In the genomic region with DNA sequence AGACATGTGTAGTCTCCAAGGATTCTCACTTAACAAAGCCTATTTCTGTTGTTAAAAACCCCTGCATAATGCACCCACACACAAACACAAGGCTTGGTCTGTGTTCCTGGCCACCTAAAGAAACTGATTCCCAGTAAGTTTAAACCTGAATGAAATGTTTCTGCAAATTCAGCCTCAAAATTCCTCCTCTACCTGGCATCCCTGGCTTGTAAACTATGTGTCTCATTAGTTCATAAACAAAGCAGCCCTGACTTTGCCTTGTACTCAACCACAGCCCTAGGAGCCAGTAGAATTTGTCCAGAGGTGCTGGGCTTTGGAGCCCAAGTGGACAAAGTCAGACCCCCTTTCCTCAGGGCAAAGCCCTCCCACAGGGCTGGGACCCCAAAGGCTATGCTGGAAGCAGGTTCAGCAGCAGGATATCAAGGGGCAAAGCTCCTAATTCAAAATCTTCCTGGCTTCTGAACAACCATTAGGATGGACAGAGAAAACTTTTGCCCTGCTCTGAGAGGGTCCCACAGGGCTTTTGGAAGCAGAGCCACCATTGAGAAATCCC, we compare ENCODE assay signal across 32 cellular contexts. TPM values are rescaled to one million over a fixed set of nuclear protein-coding genes. Genes with fewer than 3 reads are reported as not detected.
"Had no signal": no experiment of that assay in that cellular context is flagged by ENCODE, and none has a peak within 500 bp of the region (broad histone marks: within the 10 kb centered on the region; RNA-seq: fewer than 3 reads in every experiment).

No MANE protein-coding gene starts in this region.

- H3K9me3 ChIP-seq: Peyer's patch had no signal

- H3K27ac ChIP-seq: brain microvascular endothelial cell, Peyer's patch had no signal

- DNase-seq: activated CD4-positive, alpha-beta T cell treated with anti-CD3 and anti-CD28 coated beads, Interleukin-2, amount 10 ng/mL, durations not matched to agents 24 days and 14 days; activated CD4-positive, alpha-beta T cell treated with anti-CD3 and anti-CD28 coated beads, Interleukin-2, amount 50 U/mL, for 4 hours; activated CD8-positive, alpha-beta T cell treated with anti-CD3 and anti-CD28 coated beads for 36 hours; activated naive CD4-positive, alpha-beta T cell treated with anti-CD3 and anti-CD28 coated beads, Interleukin-2, amount 10 ng/mL, durations not matched to agents 7 days and 5 days; activated naive CD8-positive, alpha-beta T cell treated with anti-CD3 and anti-CD28 coated beads, Interleukin-2, amount 50 U/mL, for 24 hours; activated T-cell treated with anti-CD3 and anti-CD28 coated beads, Interleukin-2, amount 50 U/mL, for 24 hours; amniotic stem cell; aorta; brain microvascular endothelial cell; IMR-90; NCI-H1105; NCI-H1417 treated with DMSO at 0.1 percent for 48 hours; NCI-H1930; NCI-H2081 treated with DMSO at 0.1 percent for 48 hours; NCI-H345; NCI-H524 treated with DMSO at 0.1 percent for 48 hours; NK-92 treated with Interleukin-12 subunit alpha and Interleukin-12 subunit beta, amount 100 ng/mL, for 24 hours; PC-3; Peyer's patch; RPMI8226; SW 1271; T-helper 1 cell; T1000 had no signal

- H3K4me3 ChIP-seq: K562, Peyer's patch had no signal

- H3K27ac Mint-ChIP-seq: activated CD4-positive, alpha-beta T cell treated with anti-CD3 and anti-CD28 coated beads, Interleukin-2, amount 10 ng/mL, durations not matched to agents 24 days and 14 days; activated CD8-positive, alpha-beta T cell treated with anti-CD3 and anti-CD28 coated beads for 36 hours; activated naive CD4-positive, alpha-beta T cell treated with anti-CD3 and anti-CD28 coated beads, Interleukin-2, amount 10 ng/mL, durations not matched to agents 7 days and 5 days; activated naive CD8-positive, alpha-beta T cell; activated naive CD8-positive, alpha-beta T cell treated with anti-CD3 and anti-CD28 coated beads, Interleukin-2, amount 50 U/mL, for 24 hours; activated T-cell treated with anti-CD3 and anti-CD28 coated beads, Interleukin-2, amount 50 U/mL, for 24 hours; activated T-helper 2 cell treated with anti-CD3 and anti-CD28 coated beads, Interferon-gamma antibody, Interleukin-2, Interleukin-4, amounts not matched to agents 10 μg/mL and 5 μg/mL and 100 μg/mL, durations not matched to agents 14 hours and 24 hours and 36 hours had no signal

- ATAC-seq: activated CD8-positive, alpha-beta T cell treated with anti-CD3 and anti-CD28 coated beads for 36 hours; activated naive CD8-positive, alpha-beta T cell treated with anti-CD3 and anti-CD28 coated beads, Interleukin-2, amount 50 U/mL, for 24 hours; K562; PC-3; Right ventricle myocardium inferior had no signal

- H3K4me3 Mint-ChIP-seq: activated CD4-positive, alpha-beta T cell treated with anti-CD3 and anti-CD28 coated beads, Interleukin-2, amount 10 ng/mL, durations not matched to agents 24 days and 14 days; activated CD8-positive, alpha-beta T cell treated with anti-CD3 and anti-CD28 coated beads for 36 hours; activated naive CD4-positive, alpha-beta T cell treated with anti-CD3 and anti-CD28 coated beads, Interleukin-2, amount 10 ng/mL, durations not matched to agents 7 days and 5 days; activated naive CD8-positive, alpha-beta T cell; activated naive CD8-positive, alpha-beta T cell treated with anti-CD3 and anti-CD28 coated beads, Interleukin-2, amount 50 U/mL, for 24 hours; activated T-cell treated with anti-CD3 and anti-CD28 coated beads, Interleukin-2, amount 50 U/mL, for 24 hours; central memory CD8-positive, alpha-beta T cell had no signal

- H3K9me3 Mint-ChIP-seq: activated CD8-positive, alpha-beta T cell treated with anti-CD3 and anti-CD28 coated beads for 36 hours; activated naive CD4-positive, alpha-beta T cell treated with anti-CD3 and anti-CD28 coated beads, Interleukin-2, amount 10 ng/mL, durations not matched to agents 7 days and 5 days; activated naive CD8-positive, alpha-beta T cell treated with anti-CD3 and anti-CD28 coated beads, Interleukin-2, amount 50 U/mL, for 24 hours; activated T-helper 2 cell treated with anti-CD3 and anti-CD28 coated beads, Interferon-gamma antibody, Interleukin-2, Interleukin-4, amounts not matched to agents 10 μg/mL and 5 μg/mL and 100 μg/mL, durations not matched to agents 14 hours and 24 hours and 36 hours; central memory CD8-positive, alpha-beta T cell had no signal

- H3K36me3 ChIP-seq: brain microvascular endothelial cell, Peyer's patch had no signal

RNA-seq across cellular contexts. Expression of a gene that starts 2.6 kb away (rescaled TPM):
- total RNA-seq: activated CD4-positive, alpha-beta T cell treated with anti-CD3 and anti-CD28 coated beads, Interleukin-2, amount 10 ng/mL, durations not matched to agents 24 days and 14 days; activated CD8-positive, alpha-beta memory T cell treated with anti-CD3 and anti-CD28 coated beads for 36 hours; activated CD8-positive, alpha-beta T cell treated with anti-CD3 and anti-CD28 coated beads for 36 hours; activated T-helper 2 cell treated with anti-CD3 and anti-CD28 coated beads, Interferon-gamma antibody, Interleukin-2, Interleukin-4, amounts not matched to agents 10 μg/mL and 5 μg/mL and 100 μg/mL, durations not matched to agents 14 hours and 24 hours and 36 hours; aorta; IMR-90; K562; Peyer's patch; Right ventricle myocardium inferior; T-helper 2 cell treated with Interferon-gamma antibody and Interleukin-4, amounts not matched to agents 100 ng/mL and 5 ng/mL, for 36 hours had no signal

RNA-seq across cellular contexts. Expression of a gene that starts 6.2 kb away (rescaled TPM):
- total RNA-seq: activated CD4-positive, alpha-beta T cell treated with anti-CD3 and anti-CD28 coated beads, Interleukin-2, amount 10 ng/mL, durations not matched to agents 24 days and 14 days; activated CD8-positive, alpha-beta memory T cell treated with anti-CD3 and anti-CD28 coated beads for 36 hours; activated CD8-positive, alpha-beta T cell treated with anti-CD3 and anti-CD28 coated beads for 36 hours; activated T-helper 2 cell treated with anti-CD3 and anti-CD28 coated beads, Interferon-gamma antibody, Interleukin-2, Interleukin-4, amounts not matched to agents 10 μg/mL and 5 μg/mL and 100 μg/mL, durations not matched to agents 14 hours and 24 hours and 36 hours; aorta; IMR-90; K562; M059J; NCI-H460; PC-3; Peyer's patch; Right ventricle myocardium inferior; T-helper 2 cell treated with Interferon-gamma antibody and Interleukin-4, amounts not matched to agents 100 ng/mL and 5 ng/mL, for 36 hours had no signal

RNA-seq across cellular contexts. Expression of a gene that starts 9.7 kb away (rescaled TPM):
- total RNA-seq: activated CD4-positive, alpha-beta T cell treated with anti-CD3 and anti-CD28 coated beads, Interleukin-2, amount 10 ng/mL, durations not matched to agents 24 days and 14 days; activated CD8-positive, alpha-beta memory T cell treated with anti-CD3 and anti-CD28 coated beads for 36 hours; activated CD8-positive, alpha-beta T cell treated with anti-CD3 and anti-CD28 coated beads for 36 hours; activated T-helper 2 cell treated with anti-CD3 and anti-CD28 coated beads, Interferon-gamma antibody, Interleukin-2, Interleukin-4, amounts not matched to agents 10 μg/mL and 5 μg/mL and 100 μg/mL, durations not matched to agents 14 hours and 24 hours and 36 hours; aorta; IMR-90; K562; PC-3; Peyer's patch; Right ventricle myocardium inferior; T-helper 2 cell treated with Interferon-gamma antibody and Interleukin-4, amounts not matched to agents 100 ng/mL and 5 ng/mL, for 36 hours had no signal

RNA-seq across cellular contexts. Expression of a gene that starts 17.2 kb away (rescaled TPM):
- total RNA-seq: activated CD4-positive, alpha-beta T cell treated with anti-CD3 and anti-CD28 coated beads, Interleukin-2, amount 10 ng/mL, durations not matched to agents 24 days and 14 days; activated CD8-positive, alpha-beta memory T cell treated with anti-CD3 and anti-CD28 coated beads for 36 hours; activated CD8-positive, alpha-beta T cell treated with anti-CD3 and anti-CD28 coated beads for 36 hours; activated T-helper 2 cell treated with anti-CD3 and anti-CD28 coated beads, Interferon-gamma antibody, Interleukin-2, Interleukin-4, amounts not matched to agents 10 μg/mL and 5 μg/mL and 100 μg/mL, durations not matched to agents 14 hours and 24 hours and 36 hours; IMR-90; K562; NCI-H460; PC-3; Peyer's patch; Right ventricle myocardium inferior; T-helper 2 cell treated with Interferon-gamma antibody and Interleukin-4, amounts not matched to agents 100 ng/mL and 5 ng/mL, for 36 hours had no signal

RNA-seq across cellular contexts. Expression of a gene that starts 26.7 kb away (rescaled TPM):
- total RNA-seq: activated CD4-positive, alpha-beta T cell treated with anti-CD3 and anti-CD28 coated beads, Interleukin-2, amount 10 ng/mL, durations not matched to agents 24 days and 14 days; activated CD8-positive, alpha-beta memory T cell treated with anti-CD3 and anti-CD28 coated beads for 36 hours; activated CD8-positive, alpha-beta T cell treated with anti-CD3 and anti-CD28 coated beads for 36 hours; activated T-helper 2 cell treated with anti-CD3 and anti-CD28 coated beads, Interferon-gamma antibody, Interleukin-2, Interleukin-4, amounts not matched to agents 10 μg/mL and 5 μg/mL and 100 μg/mL, durations not matched to agents 14 hours and 24 hours and 36 hours; IMR-90; K562; PC-3; Peyer's patch; Right ventricle myocardium inferior; T-helper 2 cell treated with Interferon-gamma antibody and Interleukin-4, amounts not matched to agents 100 ng/mL and 5 ng/mL, for 36 hours had no signal
